Comparison of ENCODE assay signal across 16 cellular contexts in the genomic region with DNA sequence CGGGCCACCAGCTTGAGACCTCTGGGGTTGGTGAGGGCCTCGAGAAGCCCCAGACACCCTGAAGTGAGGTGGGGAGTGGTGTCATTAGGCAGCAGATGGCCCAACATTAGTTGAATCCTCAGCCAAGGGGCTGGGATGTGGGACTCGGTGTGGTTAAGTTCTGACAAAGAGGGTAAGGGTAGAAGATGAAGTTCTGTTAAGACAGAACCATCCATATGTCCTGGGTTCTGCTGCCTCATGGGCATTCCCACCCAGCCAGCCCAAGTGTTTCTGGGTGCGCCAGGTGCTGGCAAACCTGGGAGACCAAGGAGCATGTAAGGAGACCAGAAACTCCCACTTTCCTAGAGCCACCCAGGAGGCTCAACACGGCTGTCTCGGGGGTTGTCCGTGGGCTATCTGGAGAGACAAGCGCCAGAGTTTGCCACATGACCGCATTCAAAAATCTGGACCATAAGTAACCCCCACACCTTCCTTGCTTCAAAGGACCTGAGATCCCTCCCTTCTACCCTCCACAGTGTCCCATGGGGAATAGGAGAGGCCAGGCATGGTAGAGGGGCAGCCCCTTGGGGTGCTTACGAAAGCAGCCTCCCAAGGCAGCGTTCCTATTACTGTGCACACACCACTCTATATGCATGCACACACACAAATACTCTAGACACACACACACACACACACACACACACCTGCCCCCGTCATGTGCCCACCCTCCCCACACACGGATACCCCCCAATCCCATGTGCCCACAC.
DNase-seq lines count a peak whose midpoint lies in the region; ATAC-seq and TF ChIP-seq lines count a peak whose summit lies in the region.
"Had no signal": no experiment of that assay in that cellular context is flagged by ENCODE, and none has a peak within 500 bp of the region (broad histone marks: within the 10 kb centered on the region; RNA-seq: fewer than 3 reads in every experiment).

No MANE protein-coding gene starts in this region.

- ATAC-seq in natural killer cell (peak in 1 of 3 donors; percentile 11), HG03025 (IDR thresholded peaks at IDR 0.05; ENCODE audit: low FRiP score, unreplicated experiment) (no peak)
- ATAC-seq in natural killer cell treated with Interleukin-12 subunit alpha and Interleukin-12 subunit beta and Interleukin-15 and Interleukin-18, amount 100 ng/mL, for 72 hours: no peak
- ATAC-seq: Panc1 had no signal

- CTCF ChIA-PET in CD4-positive, alpha-beta memory T cell (lab: Charles Lee; ENCODE audit: partially characterized antibody): no interaction called here

- DNase-seq in natural killer cell (no peak), chondrocyte (ENCODE audit: low spot score) (peak; percentile 52), posterior vena cava (ENCODE audit: low spot score) (peak; percentile 30), WERI-Rb-1 (no peak)
- DNase-seq in natural killer cell treated with Interleukin-12 subunit alpha and Interleukin-12 subunit beta and Interleukin-15 and Interleukin-18, amount 100 ng/mL, for 72 hours (ENCODE audit: low spot score): no peak
- no peak for DNase-seq in effector CD8-positive, alpha-beta T cell (lab: John Stamatoyannopoulos, UW)
- DNase-seq in CD4-positive, alpha-beta memory T cell: no peak
- DNase-seq: C1 segment of cervical spinal cord, DMS79 treated with DMSO at 0.1 percent for 48 hours, HFFc6, NCI-H1417, NCI-H2029, NCI-H345, SJCRH30 had no signal

- intact Hi-C loops in natural killer cell (cut with micrococcal nuclease) (no loop called here), posterior vena cava (cut with DNase I) (no loop called here)
- intact Hi-C loops in CD4-positive, alpha-beta memory T cell (cut with micrococcal nuclease): no loop called here

- no peaks in the 10 kb centered on the region for H3K27me3 Mint-ChIP-seq in natural killer cell (ENCODE audit: low read depth in 2 of 2)
- H3K27me3 Mint-ChIP-seq in natural killer cell treated with Interleukin-12 subunit alpha and Interleukin-12 subunit beta and Interleukin-15 and Interleukin-18, amount 100 ng/mL, for 72 hours: peaks cover 0 to 4% of the 10 kb centered on the region in 2 donors
- peaks cover 3% of the 10 kb centered on the region for H3K27me3 Mint-ChIP-seq in chondrocyte (ENCODE audit: low read depth)
- peaks cover 2 to 3% of the 10 kb centered on the region in 2 donors for H3K27me3 Mint-ChIP-seq in CD4-positive, alpha-beta memory T cell

- no peaks in the 10 kb centered on the region for H3K36me3 Mint-ChIP-seq in natural killer cell
- no peaks in the 10 kb centered on the region for H3K36me3 Mint-ChIP-seq in natural killer cell treated with Interleukin-12 subunit alpha and Interleukin-12 subunit beta and Interleukin-15 and Interleukin-18, amount 100 ng/mL, for 72 hours
- H3K36me3 Mint-ChIP-seq in chondrocyte (ENCODE audit: low read depth): peaks cover 2% of the 10 kb centered on the region
- no peaks in the 10 kb centered on the region for H3K36me3 Mint-ChIP-seq in CD4-positive, alpha-beta memory T cell

- no peaks in the 10 kb centered on the region for H3K4me1 ChIP-seq in CD4-positive, alpha-beta memory T cell (ENCODE audit: insufficient read depth, low read length)
- H3K4me1 ChIP-seq: SJCRH30 had no signal

- H3K9me3 Mint-ChIP-seq in natural killer cell: peaks cover 0 to 4% of the 10 kb centered on the region in 2 donors
- no peaks in the 10 kb centered on the region for H3K9me3 Mint-ChIP-seq in natural killer cell treated with Interleukin-12 subunit alpha and Interleukin-12 subunit beta and Interleukin-15 and Interleukin-18, amount 100 ng/mL, for 72 hours
- peaks cover 3% of the 10 kb centered on the region for H3K9me3 Mint-ChIP-seq in chondrocyte (ENCODE audit: low read depth)
- peaks cover 0 to 3% (median 0%) of the 10 kb centered on the region in 8 donors for H3K9me3 Mint-ChIP-seq in CD4-positive, alpha-beta memory T cell

- no peaks in the 10 kb centered on the region for H3K9me3 ChIP-seq in WERI-Rb-1 (ENCODE audit: severe bottlenecking)
- no peaks in the 10 kb centered on the region for H3K9me3 ChIP-seq in CD4-positive, alpha-beta memory T cell (ENCODE audit: control insufficient read depth in 1 of 2, low read length in 2 of 2)
- H3K9me3 ChIP-seq: SJCRH30 had no signal

- TF ChIP-seq CTCF in natural killer cell (IDR thresholded peaks at IDR 0.05): no peak
- no peak for TF ChIP-seq CTCF in chondrocyte (IDR thresholded peaks at IDR 0.05)
- no peak for TF ChIP-seq CTCF in WERI-Rb-1 (IDR thresholded peaks at IDR 0.05; ENCODE audit: low read depth, low read length)

- peak overlapping the region; percentile 47 for H3K4me3 Mint-ChIP-seq in natural killer cell
- no peak overlapping the region for H3K4me3 Mint-ChIP-seq in natural killer cell treated with Interleukin-12 subunit alpha and Interleukin-12 subunit beta and Interleukin-15 and Interleukin-18, amount 100 ng/mL, for 72 hours
- no peak overlapping the region for H3K4me3 Mint-ChIP-seq in chondrocyte (ENCODE audit: unreplicated experiment)
- no peak overlapping the region for H3K4me3 Mint-ChIP-seq in CD4-positive, alpha-beta memory T cell
- H3K4me3 Mint-ChIP-seq: HFFc6 had no signal

- peak overlapping the region in 1 of 2 donors; percentile 25 for H3K27ac Mint-ChIP-seq in natural killer cell
- no peak overlapping the region for H3K27ac Mint-ChIP-seq in natural killer cell treated with Interleukin-12 subunit alpha and Interleukin-12 subunit beta and Interleukin-15 and Interleukin-18, amount 100 ng/mL, for 72 hours
- no peak overlapping the region for H3K27ac Mint-ChIP-seq in chondrocyte (ENCODE audit: unreplicated experiment)
- no peak overlapping the region for H3K27ac Mint-ChIP-seq in CD4-positive, alpha-beta memory T cell
- H3K27ac Mint-ChIP-seq: HFFc6 had no signal

- POLR2A ChIA-PET in CD4-positive, alpha-beta memory T cell (lab: Charles Lee; ENCODE audit: partially characterized antibody): no interaction called here

- no peak overlapping the region for H3K27ac ChIP-seq in WERI-Rb-1
- H3K27ac ChIP-seq in CD4-positive, alpha-beta memory T cell (ENCODE audit: low read depth, low read length): no peak overlapping the region
- H3K27ac ChIP-seq: SJCRH30 had no signal

- H3K27me3 ChIP-seq in WERI-Rb-1 (ENCODE audit: insufficient read depth, low read depth, severe bottlenecking): no peaks in the 10 kb centered on the region
- no peaks in the 10 kb centered on the region for H3K27me3 ChIP-seq in CD4-positive, alpha-beta memory T cell (ENCODE audit: insufficient read depth, low read length)
- H3K27me3 ChIP-seq: SJCRH30 had no signal

- no peak overlapping the region for H3K4me3 ChIP-seq in WERI-Rb-1 (ENCODE audit: low read depth, low read length)
- H3K4me3 ChIP-seq in CD4-positive, alpha-beta memory T cell (ENCODE audit: low read length in 2 of 2): no peak overlapping the region
- H3K4me3 ChIP-seq: SJCRH30 had no signal

- no peaks in the 10 kb centered on the region for H3K36me3 ChIP-seq in WERI-Rb-1
- H3K36me3 ChIP-seq in CD4-positive, alpha-beta memory T cell (ENCODE audit: insufficient read depth, low read length): no peaks in the 10 kb centered on the region
- H3K36me3 ChIP-seq: SJCRH30 had no signal

- H3K4me1 Mint-ChIP-seq in natural killer cell: peaks cover 15 to 19% of the 10 kb centered on the region in 2 donors
- peaks cover 5 to 19% of the 10 kb centered on the region in 2 donors for H3K4me1 Mint-ChIP-seq in natural killer cell treated with Interleukin-12 subunit alpha and Interleukin-12 subunit beta and Interleukin-15 and Interleukin-18, amount 100 ng/mL, for 72 hours (ENCODE audit: low read depth in 2 of 2)
- H3K4me1 Mint-ChIP-seq in chondrocyte (ENCODE audit: low read depth): no peaks in the 10 kb centered on the region
- peaks cover 0 to 2% (median 0%) of the 10 kb centered on the region in 4 donors for H3K4me1 Mint-ChIP-seq in CD4-positive, alpha-beta memory T cell

Comparison
In these comparisons a context has a peak if more than half of its experiments do, and no peak if none do; other contexts are left out.
1. DNase-seq: peak in chondrocyte (single experiment) and posterior vena cava (single experiment); none in natural killer cell (single experiment), natural killer cell treated with Interleukin-12 subunit alpha and Interleukin-12 subunit beta and Interleukin-15 and Interleukin-18, amount 100 ng/mL, for 72 hours (single experiment), effector CD8-positive, alpha-beta T cell (single experiment), WERI-Rb-1 (single experiment) and CD4-positive, alpha-beta memory T cell (0 of 5).